ENCODE assay signal across 22 cellular contexts in the genomic region with DNA sequence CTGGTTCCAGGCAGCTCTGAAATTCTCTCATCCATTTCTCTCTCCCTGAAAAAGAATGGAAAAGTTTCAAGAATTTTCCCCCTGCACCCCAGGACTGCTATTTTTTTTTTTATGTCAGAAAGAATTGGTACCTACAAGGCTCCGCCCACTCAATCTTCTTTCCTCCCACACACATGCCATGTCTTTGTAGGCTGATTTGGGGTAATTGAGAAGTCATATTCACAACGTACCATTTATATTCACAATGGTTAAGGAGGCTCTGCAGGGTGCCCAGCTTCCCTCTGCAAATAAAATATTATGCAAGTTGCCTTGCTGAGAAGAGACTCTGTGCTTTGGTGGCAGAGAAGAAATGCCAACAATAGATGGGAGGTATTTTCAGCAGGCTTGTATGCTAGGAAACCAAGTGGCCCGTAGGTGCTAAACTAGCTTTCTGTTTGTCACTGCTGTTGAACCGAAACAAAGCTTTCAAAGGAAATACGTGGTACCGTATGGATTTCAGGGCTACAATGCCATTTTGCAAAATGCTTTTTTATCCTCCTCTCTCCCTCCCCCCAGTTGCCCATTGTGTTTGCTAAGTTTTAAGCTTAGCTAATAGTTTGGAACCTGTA.
"Had no signal": no experiment of that assay in that cellular context is flagged by ENCODE, and none has a peak within 500 bp of the region (broad histone marks: within the 10 kb centered on the region; RNA-seq: fewer than 3 reads in every experiment).

No MANE protein-coding gene starts in this region.

- H3K27ac ChIP-seq: breast epithelium, hepatocyte, left ventricle myocardium inferior, parathyroid adenoma, uterus had no signal

- H3K27me3 ChIP-seq: uterus had no signal

- H3K4me3 ChIP-seq: breast epithelium, hepatocyte, left ventricle myocardium inferior, uterus had no signal

- H3K27ac Mint-ChIP-seq: activated naive CD8-positive, alpha-beta T cell treated with anti-CD3 and anti-CD28 coated beads, Interleukin-2, amount 10 ng/mL, durations not matched to agents 7 days and 5 days; mesothelial cell of epicardium; natural killer cell; stimulated activated effector memory CD8-positive, alpha-beta T cell treated with anti-CD3 and anti-CD28 coated beads, Interleukin-12 subunit alpha, Interleukin-12 subunit beta, amount 100 ng/mL, for 72 hours had no signal

- H3K4me2 ChIP-seq: hepatocyte had no signal

- H3K36me3 ChIP-seq: breast epithelium, left ventricle myocardium inferior, uterus had no signal

- H3K9me3 ChIP-seq: breast epithelium, left ventricle myocardium inferior, uterus had no signal

- H3K4me1 ChIP-seq: breast epithelium, left ventricle myocardium inferior, parathyroid adenoma, uterus had no signal

- DNase-seq: activated CD4-positive, alpha-beta T cell treated with anti-CD3 and anti-CD28 coated beads, Interleukin-2, amount 50 U/mL, for 4 hours; activated CD8-positive, alpha-beta memory T cell treated with anti-CD3 and anti-CD28 coated beads, Interleukin-2, amount 50 U/mL, for 48 hours; activated naive CD4-positive, alpha-beta T cell treated with Interleukin-2 at 50 U/mL for 16 hours; activated naive CD8-positive, alpha-beta T cell treated with anti-CD3 and anti-CD28 coated beads, Interleukin-2, amount 10 ng/mL, durations not matched to agents 7 days and 5 days; activated T-cell treated with anti-CD3 and anti-CD28 coated beads, Interleukin-2, amount 50 U/mL, for 4 hours; amniotic stem cell; effector memory CD4-positive, alpha-beta T cell; foreskin melanocyte; left ventricle myocardium inferior; natural killer cell; small intestine; stimulated activated CD4-positive, alpha-beta T cell treated with anti-CD3 and anti-CD28 coated beads, Interleukin-2, amount 100 ng/mL, for 24 hours; T-helper 9 cell; trophoblast cell; uterus had no signal

- H3K36me3 Mint-ChIP-seq: activated naive CD8-positive, alpha-beta T cell treated with anti-CD3 and anti-CD28 coated beads, Interleukin-2, amount 10 ng/mL, durations not matched to agents 7 days and 5 days; mesothelial cell of epicardium; natural killer cell; stimulated activated effector memory CD8-positive, alpha-beta T cell treated with anti-CD3 and anti-CD28 coated beads, Interleukin-12 subunit alpha, Interleukin-12 subunit beta, amount 100 ng/mL, for 72 hours had no signal

- H3K79me2 ChIP-seq: hepatocyte, parathyroid adenoma had no signal

- H3K9ac ChIP-seq: parathyroid adenoma had no signal

- H2AFZ ChIP-seq: hepatocyte, parathyroid adenoma had no signal

- H3K9me3 Mint-ChIP-seq: activated naive CD8-positive, alpha-beta T cell treated with anti-CD3 and anti-CD28 coated beads, Interleukin-2, amount 10 ng/mL, durations not matched to agents 7 days and 5 days; activated T-cell treated with anti-CD3 and anti-CD28 coated beads, Interleukin-2, amount 50 U/mL, for 4 hours; central memory CD8-positive, alpha-beta T cell; mesothelial cell of epicardium; natural killer cell; stimulated activated effector memory CD8-positive, alpha-beta T cell treated with anti-CD3 and anti-CD28 coated beads, Interleukin-12 subunit alpha, Interleukin-12 subunit beta, amount 100 ng/mL, for 72 hours had no signal

- ATAC-seq: activated T-cell treated with anti-CD3 and anti-CD28 coated beads, Interleukin-2, amount 50 U/mL, for 4 hours; natural killer cell; sciatic nerve; stimulated activated effector memory CD8-positive, alpha-beta T cell treated with anti-CD3 and anti-CD28 coated beads, Interleukin-12 subunit alpha, Interleukin-12 subunit beta, amount 100 ng/mL, for 72 hours had no signal
